ENCODE assay signal across 10 cellular contexts in the genomic region with DNA sequence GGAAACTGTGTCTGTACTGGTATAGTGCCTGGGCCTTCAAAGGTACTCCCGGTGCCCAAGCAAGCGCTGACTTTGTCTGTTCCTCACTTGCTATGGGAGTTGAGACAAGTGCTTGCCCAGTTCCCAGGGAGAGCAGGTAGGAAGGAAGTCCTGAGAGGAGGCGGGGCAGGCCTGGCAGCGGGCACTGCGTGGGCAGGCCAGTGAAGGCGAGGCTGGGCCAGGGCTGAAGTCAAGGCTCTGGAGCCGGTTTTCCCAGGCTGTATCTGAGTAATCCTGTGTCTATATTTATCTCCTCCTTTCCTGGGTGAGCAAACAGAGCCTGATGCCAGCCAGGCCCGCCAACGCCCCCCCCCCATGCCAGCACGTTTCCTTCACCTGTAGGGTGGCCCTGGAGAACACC. TPM values are rescaled to one million over a fixed set of nuclear protein-coding genes. Genes with fewer than 3 reads are reported as not detected.
DNase-seq lines count a peak whose midpoint lies in the region; TF ChIP-seq lines count a peak whose summit lies in the region.
"Had no signal": no experiment of that assay in that cellular context is flagged by ENCODE, and none has a peak within 500 bp of the region (broad histone marks: within the 10 kb centered on the region; RNA-seq: fewer than 3 reads in every experiment).

No MANE protein-coding gene starts in this region.

- H3K27me3 Mint-ChIP-seq in activated CD4-positive, alpha-beta T cell treated with anti-CD3 and anti-CD28 coated beads, Interleukin-2, amount 10 ng/mL, durations not matched to agents 7 days and 5 days: peaks cover 4% of the 10 kb centered on the region
- H3K27me3 Mint-ChIP-seq in CD14-positive monocyte (ENCODE audit: low read depth in 3 of 3): peaks cover 9 to 21% (median 15%) of the 10 kb centered on the region in 3 donors
- H3K27me3 Mint-ChIP-seq: activated naive CD8-positive, alpha-beta T cell had no signal

- no peak overlapping the region for H3K27ac Mint-ChIP-seq in activated CD4-positive, alpha-beta T cell treated with anti-CD3 and anti-CD28 coated beads, Interleukin-2, amount 10 ng/mL, durations not matched to agents 7 days and 5 days
- H3K27ac Mint-ChIP-seq in CD14-positive monocyte: no peak overlapping the region
- H3K27ac Mint-ChIP-seq: activated naive CD8-positive, alpha-beta T cell had no signal

- no peaks in the 10 kb centered on the region for H3K36me3 Mint-ChIP-seq in activated CD4-positive, alpha-beta T cell treated with anti-CD3 and anti-CD28 coated beads, Interleukin-2, amount 10 ng/mL, durations not matched to agents 7 days and 5 days (ENCODE audit: low read depth)
- H3K36me3 Mint-ChIP-seq in CD14-positive monocyte: no peaks in the 10 kb centered on the region
- H3K36me3 Mint-ChIP-seq: activated naive CD8-positive, alpha-beta T cell had no signal

- H3K9ac ChIP-seq in rectal smooth muscle tissue (ENCODE audit: low read length): no peak overlapping the region

- no peaks in the 10 kb centered on the region for H3K9me3 ChIP-seq in left ventricle myocardium inferior (replicated peaks)

- H3K9me3 Mint-ChIP-seq in activated CD4-positive, alpha-beta T cell treated with anti-CD3 and anti-CD28 coated beads, Interleukin-2, amount 10 ng/mL, durations not matched to agents 7 days and 5 days: no peaks in the 10 kb centered on the region
- no peaks in the 10 kb centered on the region for H3K9me3 Mint-ChIP-seq in CD14-positive monocyte

- CTCF ChIA-PET in activated CD4-positive, alpha-beta T cell treated with anti-CD3 and anti-CD28 coated beads, Interleukin-2, amount 10 ng/mL, durations not matched to agents 7 days and 5 days (lab: Charles Lee): interaction anchor here (1.3 to 1.8 kb wide), 2 partner anchors 8 to 16 kb away, joined by 4 to 8 read pairs; no protein-coding TSS in a partner anchor

- peaks cover 18% of the 10 kb centered on the region for H3K4me1 Mint-ChIP-seq in activated CD4-positive, alpha-beta T cell treated with anti-CD3 and anti-CD28 coated beads, Interleukin-2, amount 10 ng/mL, durations not matched to agents 7 days and 5 days
- H3K4me1 Mint-ChIP-seq in CD14-positive monocyte: peaks cover 9% of the 10 kb centered on the region

- DNase-seq in GM03348 (ENCODE audit: low spot score) (peak; percentile 44), SW480 (ENCODE audit: low spot score) (peak; percentile 88), left ventricle myocardium inferior (no peak), activated T-cell treated with anti-CD3 and anti-CD28 coated beads for 4 hours (no peak), NCI-H1048 (lab: John Stamatoyannopoulos, UW) (no peak), CD14-positive monocyte (ENCODE audit: low spot score) (no peak)
- no peak for DNase-seq in activated CD4-positive, alpha-beta T cell treated with anti-CD3 and anti-CD28 coated beads, Interleukin-2, amount 10 ng/mL, durations not matched to agents 7 days and 5 days
- DNase-seq: NCI-H1092 had no signal

- POLR2A ChIA-PET in activated CD4-positive, alpha-beta T cell treated with anti-CD3 and anti-CD28 coated beads, Interleukin-2, amount 10 ng/mL, durations not matched to agents 7 days and 5 days (lab: Charles Lee): no interaction called here

- H3K27me3 ChIP-seq in left ventricle myocardium inferior (ENCODE audit: low read depth): no peaks in the 10 kb centered on the region
- H3K27me3 ChIP-seq in rectal smooth muscle tissue (ENCODE audit: control insufficient read depth, insufficient read depth, low read length): no peaks in the 10 kb centered on the region

- intact Hi-C loops in left ventricle myocardium inferior (cut with micrococcal nuclease): no loop called here
- intact Hi-C loops in CD14-positive monocyte (cut with micrococcal nuclease): no loop called here

- no peak for TF ChIP-seq CTCF in left ventricle myocardium inferior (IDR thresholded peaks at IDR 0.05; ENCODE audit: borderline replicate concordance)
- TF ChIP-seq CTCF in CD14-positive monocyte (IDR thresholded peaks at IDR 0.05): no peak

- H3K27ac ChIP-seq in left ventricle myocardium inferior (replicated peaks) (peak overlapping the region; percentile 94), rectal smooth muscle tissue (ENCODE audit: low read depth, low read length) (peak overlapping the region; percentile 65)

- no peak overlapping the region for H3K4me3 ChIP-seq in left ventricle myocardium inferior
- H3K4me3 ChIP-seq in rectal smooth muscle tissue (ENCODE audit: low read length): no peak overlapping the region

- H3K36me3 ChIP-seq in left ventricle myocardium inferior (no peaks in the 10 kb centered on the region), rectal smooth muscle tissue (ENCODE audit: control insufficient read depth, insufficient read depth, low read length) (no peaks in the 10 kb centered on the region)

- H3K4me3 Mint-ChIP-seq in activated CD4-positive, alpha-beta T cell treated with anti-CD3 and anti-CD28 coated beads, Interleukin-2, amount 10 ng/mL, durations not matched to agents 7 days and 5 days: no peak overlapping the region
- H3K4me3 Mint-ChIP-seq in CD14-positive monocyte: no peak overlapping the region
- H3K4me3 Mint-ChIP-seq: activated naive CD8-positive, alpha-beta T cell had no signal

- H3K4me1 ChIP-seq in left ventricle myocardium inferior (peaks cover 87% of the 10 kb centered on the region), rectal smooth muscle tissue (ENCODE audit: control insufficient read depth, insufficient read depth, low read length) (peaks cover 18% of the 10 kb centered on the region)

RNA-seq across cellular contexts. Expression of gene EDN2, which starts 15.9 kb away (rescaled TPM):
- 0.47 TPM for total RNA-seq in left ventricle myocardium inferior
- not detected for total RNA-seq in activated CD4-positive, alpha-beta T cell treated with anti-CD3 and anti-CD28 coated beads, Interleukin-2, amount 10 ng/mL, durations not matched to agents 7 days and 5 days
- not detected for polyA plus RNA-seq in CD14-positive monocyte

Comparison
In these comparisons a context has a peak if more than half of its experiments do, and no peak if none do; other contexts are left out.
1. DNase-seq: peak in GM03348 (single experiment) and SW480 (single experiment); none in left ventricle myocardium inferior (single experiment), activated CD4-positive, alpha-beta T cell treated with anti-CD3 and anti-CD28 coated beads, Interleukin-2, amount 10 ng/mL, durations not matched to agents 7 days and 5 days (single experiment), activated T-cell treated with anti-CD3 and anti-CD28 coated beads for 4 hours (single experiment), NCI-H1048 (single experiment) and CD14-positive monocyte (single experiment).